In genomic region chrX:154584585-154585183, GRCh38 we compare ENCODE assay signal across 6 cellular contexts. TPM values are rescaled to one million over a fixed set of nuclear protein-coding genes. Genes with fewer than 3 reads are reported as not detected.
"Had no signal": no experiment of that assay in that cellular context is flagged by ENCODE, and none has a peak within 500 bp of the region (broad histone marks: within the 10 kb centered on the region; RNA-seq: fewer than 3 reads in every experiment).

Gene CTAG1A, plus strand, starts transcription at chrX:154585133. Its CDS starts 74 bp downstream, at chrX:154585207.

RNA-seq across cellular contexts. Expression of gene CTAG1A, which starts in this region (rescaled TPM):
- total RNA-seq: GM23338, H1, H9, HepG2, HT-29 had no signal
- polyA plus RNA-seq: GM23338, H1, HepG2, K562 had no signal
